ENCODE assay signal across 30 cellular contexts in the genomic region with DNA sequence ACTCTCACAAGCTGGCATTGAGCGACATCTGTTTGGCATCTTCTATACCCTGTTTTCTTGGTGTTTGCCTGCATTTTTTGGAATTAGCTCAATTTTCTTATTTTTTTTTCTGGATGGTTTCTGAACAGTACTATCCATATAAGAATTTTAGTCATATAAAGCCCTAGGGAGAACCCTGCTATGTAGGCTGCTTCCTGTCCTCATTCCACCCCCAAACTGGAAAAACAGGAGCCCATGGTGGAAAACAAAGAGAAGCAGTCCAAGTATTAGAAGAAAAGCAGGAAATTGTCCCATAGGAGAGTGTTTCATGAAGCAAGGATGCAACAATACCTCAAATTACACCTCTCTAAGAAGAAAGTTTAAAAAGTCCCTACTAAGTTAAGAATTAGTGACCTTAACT.
"Had no signal": no experiment of that assay in that cellular context is flagged by ENCODE, and none has a peak within 500 bp of the region (broad histone marks: within the 10 kb centered on the region; RNA-seq: fewer than 3 reads in every experiment).

No MANE protein-coding gene starts in this region.

- DNase-seq: activated B cell treated with CpG ODN at 0.5 μM for 24 hours; activated CD4-positive, alpha-beta T cell treated with anti-CD3 and anti-CD28 coated beads for 48 hours; activated CD4-positive, alpha-beta T cell treated with anti-CD3 and anti-CD28 coated beads, Interleukin-2, amount 50 U/mL, for 1 hour; activated CD4-positive, alpha-beta T cell treated with anti-CD3 and anti-CD28 coated beads, Interleukin-2, amount 50 U/mL, for 48 hours; activated CD8-positive, alpha-beta memory T cell treated with anti-CD3 and anti-CD28 coated beads for 24 hours; activated CD8-positive, alpha-beta T cell treated with anti-CD3 and anti-CD28 coated beads for 36 hours; activated effector memory CD4-positive, alpha-beta T cell treated with Interleukin-2 at 50 U/mL for 16 hours; activated gamma-delta T cell treated with Interleukin-2 at 50 U/mL for 16 hours; activated naive CD4-positive, alpha-beta T cell treated with anti-CD3 and anti-CD28 coated beads, Interleukin-2, amount 50 U/mL, for 16 hours; activated naive CD4-positive, alpha-beta T cell treated with Interleukin-2 at 50 U/mL for 16 hours; activated T-cell treated with anti-CD3 and anti-CD28 coated beads, Interleukin-2, amount 50 U/mL, for 4 hours; amniotic stem cell; anterior cingulate cortex; brain microvascular endothelial cell; central memory CD4-positive, alpha-beta T cell; cerebellar nuclear complex; colonic mucosa; effector CD8-positive, alpha-beta T cell; esophagus squamous epithelium; foreskin fibroblast; glutamatergic neuron; T-helper 1 cell; T-helper 17 cell; T1000; WERI-Rb-1 had no signal

- H3K27ac Mint-ChIP-seq: activated B cell treated with CpG ODN at 0.5 μM for 24 hours; activated CD8-positive, alpha-beta T cell treated with anti-CD3 and anti-CD28 coated beads for 36 hours; activated naive CD8-positive, alpha-beta T cell; activated T-helper 17 cell treated with anti-CD3 and anti-CD28 coated beads, Interleukin-2, amount 50 U/mL, for 72 hours; T-helper 17 cell; T-helper 2 cell treated with Interferon-gamma antibody and Interleukin-4, amounts not matched to agents 5 μg/mL and 100 μg/mL, for 36 hours had no signal

- H3K36me3 ChIP-seq: brain microvascular endothelial cell, colonic mucosa, esophagus squamous epithelium, WERI-Rb-1 had no signal

- H3K27ac ChIP-seq: brain microvascular endothelial cell, colonic mucosa, epithelial cell of prostate, WERI-Rb-1 had no signal

- H3K4me3 ChIP-seq: colonic mucosa, esophagus squamous epithelium had no signal

- H3K36me3 Mint-ChIP-seq: activated naive CD8-positive, alpha-beta T cell had no signal

- ATAC-seq: activated CD4-positive, CD25-positive, alpha-beta regulatory T cell treated with anti-CD3 and anti-CD28 coated beads, Interleukin-2, amount 50 U/mL, for 24 hours; activated CD8-positive, alpha-beta T cell treated with anti-CD3 and anti-CD28 coated beads for 36 hours; activated T-cell treated with anti-CD3 and anti-CD28 coated beads, Interleukin-2, amount 50 U/mL, for 4 hours; activated T-helper 17 cell treated with anti-CD3 and anti-CD28 coated beads, Interleukin-2, amount 50 U/mL, for 72 hours; T-helper 17 cell had no signal

- H3K9me3 ChIP-seq: colonic mucosa, esophagus squamous epithelium had no signal

- H3K27me3 Mint-ChIP-seq: activated B cell treated with CpG ODN at 0.5 μM for 24 hours; activated CD8-positive, alpha-beta T cell treated with anti-CD3 and anti-CD28 coated beads for 36 hours; T-helper 17 cell had no signal

- H3K9me3 Mint-ChIP-seq: activated B cell treated with CpG ODN at 0.5 μM for 24 hours; activated CD8-positive, alpha-beta T cell treated with anti-CD3 and anti-CD28 coated beads for 36 hours had no signal

- H3K4me3 Mint-ChIP-seq: activated B cell treated with CpG ODN at 0.5 μM for 24 hours; activated CD8-positive, alpha-beta T cell treated with anti-CD3 and anti-CD28 coated beads for 36 hours; activated naive CD8-positive, alpha-beta T cell; activated T-cell treated with anti-CD3 and anti-CD28 coated beads, Interleukin-2, amount 50 U/mL, for 4 hours; activated T-helper 17 cell treated with anti-CD3 and anti-CD28 coated beads, Interleukin-2, amount 50 U/mL, for 72 hours; T-helper 17 cell; T-helper 2 cell treated with Interferon-gamma antibody and Interleukin-4, amounts not matched to agents 5 μg/mL and 100 μg/mL, for 36 hours had no signal

- H3K27me3 ChIP-seq: brain microvascular endothelial cell, colonic mucosa, esophagus squamous epithelium had no signal

- H3K4me1 Mint-ChIP-seq: activated T-helper 17 cell treated with anti-CD3 and anti-CD28 coated beads, Interleukin-2, amount 50 U/mL, for 72 hours; T-helper 17 cell had no signal

- H3K4me1 ChIP-seq: colonic mucosa had no signal
